Comparison of ENCODE assay signal across 10 cellular contexts in genomic region chr11:130383363-130384168, GRCh38. TPM values are rescaled to one million over a fixed set of nuclear protein-coding genes. Genes with fewer than 3 reads are reported as not detected.
A peak's percentile ranks its signal among the peaks of the same experiment; 100 is the strongest.
DNase-seq lines count a peak whose midpoint lies in the region; TF ChIP-seq lines count a peak whose summit lies in the region.
"Had no signal": no experiment of that assay in that cellular context is flagged by ENCODE, and none has a peak within 500 bp of the region (broad histone marks: within the 10 kb centered on the region; RNA-seq: fewer than 3 reads in every experiment).

No MANE protein-coding gene starts in this region.

- peaks cover 4% of the 10 kb centered on the region for H3K27me3 Mint-ChIP-seq in type B pancreatic cell

- H3K27ac ChIP-seq in PC-9 (no peak overlapping the region), skeletal muscle tissue (ENCODE audit: low read depth, low read length) (peak overlapping the region; percentile 85)

- H3K4me3 ChIP-seq in PC-9 (no peak overlapping the region), skeletal muscle tissue (ENCODE audit: low read length in 3 of 3) (no peak overlapping the region)

- H2AFZ ChIP-seq in PC-9, result no peak overlapping the region

- no peaks in the 10 kb centered on the region for H4K20me1 ChIP-seq in PC-9 (ENCODE audit: insufficient read depth)

- 0 out of 2 replicates have a peak, but pooled peaks cover 9% of the 10 kb centered on the region for H3K4me1 ChIP-seq in PC-9 (replicated peaks; ENCODE audit: insufficient read depth)
- peaks cover 14 to 29% (median 21%) of the 10 kb centered on the region in 3 donors for H3K4me1 ChIP-seq in skeletal muscle tissue (ENCODE audit: control insufficient read depth in 3 of 3, insufficient read depth in 3 of 3, low read length in 3 of 3)

- H3F3A ChIP-seq in PC-9 (ENCODE audit: insufficient read depth, low read depth), result no peaks in the 10 kb centered on the region

- H3K4me1 Mint-ChIP-seq in type B pancreatic cell (ENCODE audit: unreplicated experiment), result peaks cover 10% of the 10 kb centered on the region

- no peaks in the 10 kb centered on the region for H3K36me3 Mint-ChIP-seq in type B pancreatic cell

- no peak for TF ChIP-seq CTCF in PC-9 (conservative IDR thresholded peaks at IDR 0.05)
- TF ChIP-seq CTCF in type B pancreatic cell (conservative IDR thresholded peaks at IDR 0.05), result no peak

- no peaks in the 10 kb centered on the region for H3K9me3 Mint-ChIP-seq in type B pancreatic cell

- H3K9me3 ChIP-seq in PC-9 (ENCODE audit: insufficient read depth, low read depth) (no peaks in the 10 kb centered on the region), skeletal muscle tissue (ENCODE audit: control insufficient read depth in 3 of 3, low read length in 3 of 3) (no peaks in the 10 kb centered on the region)

- no peaks in the 10 kb centered on the region for H3K36me3 ChIP-seq in PC-9 (ENCODE audit: low read depth)
- no peaks in the 10 kb centered on the region for H3K36me3 ChIP-seq in skeletal muscle tissue (ENCODE audit: control insufficient read depth in 3 of 3, insufficient read depth in 3 of 3, low read length in 3 of 3)

- no peak overlapping the region for H3K4me3 Mint-ChIP-seq in type B pancreatic cell

- H3K27me3 ChIP-seq in PC-9 (ENCODE audit: insufficient read depth, low read depth) (no peaks in the 10 kb centered on the region), skeletal muscle tissue (ENCODE audit: control insufficient read depth in 3 of 3, insufficient read depth in 3 of 3, low read length in 3 of 3) (no peaks in the 10 kb centered on the region)

- CTCF ChIA-PET in PC-9 (lab: Charles Lee), result no interaction called here

- intact Hi-C loops in PC-9 (cut with micrococcal nuclease; ENCODE audit: unreplicated experiment), result loop anchor here (2.0 kb wide), 1 partner anchor 69 kb away; the partner anchor contains the start of gene ZBTB44

- H3K27ac Mint-ChIP-seq in type B pancreatic cell, result no peak overlapping the region

- H3K9ac ChIP-seq in skeletal muscle tissue (ENCODE audit: low read depth in 1 of 3, low read length in 3 of 3), result peak overlapping the region; percentile 54 to 79 (median 78)

- H3K4me2 ChIP-seq in PC-9, result peak overlapping the region; percentile 27; the same call in 1 of the 2 replicates

- no peaks in the 10 kb centered on the region for H3K9me2 ChIP-seq in PC-9 (ENCODE audit: insufficient read depth)

- BruUV-seq in PC-9 (replicated peaks; lab: Mats Ljungman, UMichigan), result no TSS peak

- DNase-seq in NCI-H2171 treated with DMSO at 0.1 percent for 48 hours (lab: John Stamatoyannopoulos, UW) (peak; percentile 6), NCI-H2171 (lab: John Stamatoyannopoulos, UW) (no peak), PC-9 (peak; percentile 63 to 79), fibroblast of the conjunctiva (ENCODE audit: low read depth) (peak; percentile 79), type B pancreatic cell (ENCODE audit: extremely low spot score, unreplicated experiment) (no peak), cerebellum (ENCODE audit: low spot score) (no peak), DMS53 (lab: John Stamatoyannopoulos, UW) (no peak)
- DNase-seq: AML-193, midbrain had no signal

- H3K79me2 ChIP-seq in PC-9 (ENCODE audit: low read depth), result no peaks in the 10 kb centered on the region

- POLR2A ChIA-PET in PC-9 (lab: Charles Lee; ENCODE audit: unreplicated experiment), result interaction anchor here (0.6 kb wide), 2 partner anchors 153 to 160 kb away, joined by 3 read pairs; no protein-coding TSS in a partner anchor

RNA-seq across cellular contexts. Expression of gene ADAMTS8, which starts 44.8 kb away (rescaled TPM):
- total RNA-seq in PC-9 (2021) (not detected in 2 replicates), skeletal muscle tissue (5.7 TPM), type B pancreatic cell (ENCODE audit: low replicate concordance) (0.10 and 4.8 TPM in 2 replicates), cerebellum (1.5 TPM)

Comparison
In these comparisons a context has a peak if more than half of its experiments do, and no peak if none do; other contexts are left out.
1. DNase-seq: peak in NCI-H2171 treated with DMSO at 0.1 percent for 48 hours (single experiment), PC-9 (2 of 2) and fibroblast of the conjunctiva (single experiment); none in NCI-H2171 (single experiment), type B pancreatic cell (single experiment), cerebellum (single experiment) and DMS53 (single experiment).